Comparison of ENCODE assay signal across 8 cellular contexts in the genomic region with DNA sequence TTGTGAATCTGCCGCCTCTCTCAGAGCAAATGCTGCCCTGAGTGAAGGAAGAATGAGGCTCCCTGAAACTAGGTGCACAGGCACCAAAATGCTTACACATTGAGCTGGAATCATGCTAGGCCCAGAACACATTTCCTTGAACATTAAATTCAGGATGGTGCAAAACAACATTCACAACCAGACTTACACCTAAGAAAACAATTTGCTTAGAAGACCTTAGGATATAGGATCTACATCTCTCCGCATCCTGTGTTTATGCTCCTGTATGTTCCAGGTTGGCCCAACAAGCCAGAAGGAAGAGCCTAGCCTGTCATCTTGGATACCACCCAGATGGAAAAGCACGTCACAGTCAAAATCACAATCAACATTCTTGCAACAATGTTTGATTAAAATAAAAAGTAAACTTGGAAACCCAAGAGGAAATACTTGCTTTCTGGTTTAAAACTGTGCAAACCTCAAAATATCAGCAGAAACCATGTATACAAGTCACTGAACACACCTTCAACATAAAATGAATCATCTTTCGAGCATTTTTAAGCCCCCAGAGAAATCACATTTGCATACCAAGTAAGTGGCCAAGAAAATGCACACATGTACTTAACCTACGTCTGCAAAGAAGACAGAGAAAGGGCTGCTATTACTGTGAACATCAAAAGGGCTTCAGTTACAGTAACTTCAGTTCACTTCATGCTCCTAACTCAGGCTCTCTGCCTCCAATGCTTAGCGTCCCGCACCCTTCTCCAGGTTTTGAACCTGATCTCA. TPM values are rescaled to one million over a fixed set of nuclear protein-coding genes. Genes with fewer than 3 reads are reported as not detected.
DNase-seq lines count a peak whose midpoint lies in the region; ATAC-seq and TF ChIP-seq lines count a peak whose summit lies in the region.

No MANE protein-coding gene starts in this region.

- TF ChIP-seq POLR2A in GM19099 (IDR thresholded peaks at IDR 0.05; ENCODE audit: extremely low read depth, insufficient read length, low read depth) (peak; percentile 53), right lobe of liver (IDR thresholded peaks at IDR 0.05) (no peak), upper lobe of left lung (IDR thresholded peaks at IDR 0.05) (no peak)

- peak overlapping the region; percentile 92 for H3K4me3 Mint-ChIP-seq in Calu3 (ENCODE audit: low read depth, unreplicated experiment)

- H3K27me3 ChIP-seq in adipocyte (replicated peaks; ENCODE audit: control insufficient read depth, insufficient read depth, low read length) (no peaks in the 10 kb centered on the region), right lobe of liver (no peaks in the 10 kb centered on the region), upper lobe of left lung (no peaks in the 10 kb centered on the region)

- TF ChIP-seq EP300 in upper lobe of left lung (IDR thresholded peaks at IDR 0.05) = no peak

- DNase-seq in Calu3 = no peak
- DNase-seq in adipocyte (ENCODE audit: low read depth) = peak; percentile 62
- no peak for DNase-seq in right lobe of liver
- DNase-seq in upper lobe of left lung = no peak
- DNase-seq in AML-193 (lab: John Stamatoyannopoulos, UW) = no peak

- H3K9me3 Mint-ChIP-seq in Calu3 (ENCODE audit: low read depth, unreplicated experiment) = no peaks in the 10 kb centered on the region

- H3K36me3 ChIP-seq in adipocyte (ENCODE audit: control insufficient read depth, insufficient read depth, low read length, severe bottlenecking) = peaks cover 19% of the 10 kb centered on the region
- H3K36me3 ChIP-seq in right lobe of liver = peaks cover 0 to 18% (median 2%) of the 10 kb centered on the region in 4 donors
- H3K36me3 ChIP-seq in upper lobe of left lung = peaks cover 0 to 11% (median 11%) of the 10 kb centered on the region in 4 donors

- H3K9ac ChIP-seq in adipocyte (ENCODE audit: low read length) = peak overlapping the region; percentile 91

- H3K4me1 ChIP-seq in adipocyte (ENCODE audit: control insufficient read depth, insufficient read depth, low read length) = peaks cover 47% of the 10 kb centered on the region
- H3K4me1 ChIP-seq in right lobe of liver = peaks cover 0 to 15% (median 0%) of the 10 kb centered on the region in 4 donors
- H3K4me1 ChIP-seq in upper lobe of left lung = peaks cover 35 to 72% (median 55%) of the 10 kb centered on the region in 4 donors

- 6% methylated on average over 7 of the region's 7 CpGs for WGBS in right lobe of liver (ENCODE audit: insufficient coverage, low coverage, low lambda C conversion rate, missing lambda C conversion rate)
- WGBS in upper lobe of left lung, 2 donors = 17 to 20% methylated on average over 7 of the region's 7 CpGs

- CTCF ChIA-PET in Calu3 (lab: Charles Lee) = interaction anchor here (0.7 to 3.7 kb wide), 4 partner anchors 40 to 495 kb away, joined by 3 to 30 read pairs (median 4); no protein-coding TSS in a partner anchor

- H3K27ac ChIP-seq in right lobe of liver = peak overlapping the region; percentile 90 to 92 (median 91)
- peak overlapping the region; percentile 86 to 90 (median 88) for H3K27ac ChIP-seq in upper lobe of left lung

- peaks cover 67% of the 10 kb centered on the region for H3K4me1 Mint-ChIP-seq in Calu3 (ENCODE audit: low read depth, unreplicated experiment)

- BruUV-seq in Calu3 (replicated peaks; lab: Mats Ljungman, UMichigan) = TSS peak; percentile 32

- H3K27ac Mint-ChIP-seq in Calu3 (ENCODE audit: unreplicated experiment) = peak overlapping the region; percentile 64

- ATAC-seq in HG03460 (IDR thresholded peaks at IDR 0.05; ENCODE audit: unreplicated experiment) (peak; percentile 39), right lobe of liver (no peak), upper lobe of left lung (ENCODE audit: low FRiP score in 2 of 2) (no peak), HG03520 (IDR thresholded peaks at IDR 0.05; ENCODE audit: unreplicated experiment) (no peak)

- H3K9me3 ChIP-seq in adipocyte (ENCODE audit: control insufficient read depth, low read length) (no peaks in the 10 kb centered on the region), right lobe of liver (no peaks in the 10 kb centered on the region), upper lobe of left lung (no peaks in the 10 kb centered on the region)

- TF ChIP-seq CTCF in Calu3 (IDR thresholded peaks at IDR 0.05; ENCODE audit: unreplicated experiment) = no peak
- TF ChIP-seq CTCF in right lobe of liver (IDR thresholded peaks at IDR 0.05) = no peak
- TF ChIP-seq CTCF in upper lobe of left lung (IDR thresholded peaks at IDR 0.05) = no peak

- H3K4me3 ChIP-seq in adipocyte (ENCODE audit: low read length) (peak overlapping the region; percentile 88), right lobe of liver (peak overlapping the region; percentile 79 to 88 (median 79)), upper lobe of left lung (peak overlapping the region in 3 of 4 donors; percentile 67 to 81 (median 68))

- H3K36me3 Mint-ChIP-seq in Calu3 (ENCODE audit: insufficient read depth, unreplicated experiment) = peaks cover 87% of the 10 kb centered on the region

- no peaks in the 10 kb centered on the region for H3K27me3 Mint-ChIP-seq in Calu3 (ENCODE audit: unreplicated experiment)

- intact Hi-C loops in Calu3 (cut with micrococcal nuclease; ENCODE audit: unreplicated experiment) = loop anchor here (2.0 kb wide), 2 partner anchors 50 to 138 kb away; no protein-coding TSS in a partner anchor
- intact Hi-C loops in right lobe of liver (cut with DNase I) = no loop called here

RNA-seq across cellular contexts. Expression of gene ENC1, which starts 1.6 kb away (rescaled TPM):
- 91.6 and 100 TPM in 2 replicates for total RNA-seq in Calu3 (2022)
- total RNA-seq in right lobe of liver = 1 to 10 TPM; 4.5 to 6.8 (median 5.5) TPM
- 10 to 100 TPM in 5 of 6 donors, 1 to 10 TPM in 1; 9.5 to 34.1 (median 18.0) TPM for total RNA-seq in upper lobe of left lung

RNA-seq across cellular contexts. Expression of gene HEXB, which starts 46.1 kb away (rescaled TPM):
- total RNA-seq in Calu3 (2022) (212 and 223 TPM in 2 replicates), right lobe of liver (100 to 1,000 TPM in 3 of 6 experiments, 10 to 100 TPM in 3; 67.8 to 174 (median 121) TPM), upper lobe of left lung (100 to 1,000 TPM; 128 to 293 (median 184) TPM)
